ENCODE assay signal across 1 cellular context in the genomic region with DNA sequence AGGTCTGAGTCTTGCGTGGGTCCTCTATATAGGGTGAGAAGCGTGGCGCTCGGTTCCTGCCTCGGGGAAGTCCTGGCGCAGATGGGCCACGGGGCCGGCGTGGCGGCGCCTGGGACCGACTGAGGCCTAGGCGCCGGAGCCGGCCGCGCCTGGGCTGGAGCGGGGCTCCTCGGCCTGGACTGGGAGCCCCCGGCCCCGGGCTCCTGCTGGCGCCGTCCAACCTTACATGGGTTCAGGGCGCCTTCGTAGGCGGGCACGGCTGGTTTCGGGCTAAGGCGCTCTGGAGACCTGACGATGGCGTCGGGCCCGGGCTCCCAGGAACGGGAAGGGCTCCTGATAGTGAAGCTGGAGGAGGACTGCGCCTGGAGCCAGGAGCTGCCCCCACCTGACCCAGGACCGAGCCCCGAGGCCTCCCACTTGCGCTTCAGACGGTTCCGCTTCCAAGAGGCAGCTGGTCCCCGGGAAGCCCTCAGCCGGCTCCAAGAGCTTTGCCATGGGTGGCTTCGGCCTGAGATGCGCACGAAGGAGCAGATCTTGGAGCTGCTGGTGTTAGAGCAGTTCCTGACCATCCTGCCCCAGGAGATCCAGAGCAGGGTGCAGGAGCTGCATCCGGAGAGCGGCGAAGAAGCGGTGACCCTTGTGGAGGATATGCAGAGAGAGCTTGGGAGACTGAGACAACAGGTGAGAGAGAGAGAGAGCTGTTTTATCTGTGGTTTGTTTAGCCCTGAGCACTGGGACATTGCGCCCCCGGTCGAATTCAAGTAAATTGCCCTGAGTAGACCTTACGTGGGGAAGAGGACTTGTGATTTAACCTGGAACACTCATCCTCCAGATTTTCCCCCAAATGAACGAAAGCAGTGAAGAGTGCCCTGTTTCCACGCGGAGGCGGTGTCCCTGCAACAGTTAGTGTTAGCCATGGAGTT.
TF ChIP-seq lines count a peak whose summit lies in the region.

No MANE protein-coding gene starts in this region.

TF ChIP-seq in endothelial cell of umbilical vein, 7 proteins besides CTCF, POLR2A, EP300 and RAD21:
- TF ChIP-seq GATA2 (IDR thresholded peaks at IDR 0.05; ENCODE audit: insufficient read depth, insufficient read length, low read depth, low read length), result no peak
TF ChIP-seq in endothelial cell of umbilical vein: peak in this region for 0.
